21 cellular contexts compared by ENCODE assay signal in genomic region chr13:99909097-99909835, GRCh38.
A peak's percentile ranks its signal among the peaks of the same experiment; 100 is the strongest.
DNase-seq lines count a peak whose midpoint lies in the region; ATAC-seq, FAIRE-seq and TF ChIP-seq lines count a peak whose summit lies in the region.
"Had no signal": no experiment of that assay in that cellular context is flagged by ENCODE, and none has a peak within 500 bp of the region (broad histone marks: within the 10 kb centered on the region; RNA-seq: fewer than 3 reads in every experiment).

No MANE protein-coding gene starts in this region.

- DNase-seq in Panc1 (ENCODE audit: low read depth, low spot score): no peak
- DNase-seq in H1 (ENCODE audit: low read depth in 1 of 2, low spot score in 2 of 2): no peak
- DNase-seq in NCI-H524 treated with DMSO at 0.1 percent for 48 hours (lab: John Stamatoyannopoulos, UW): no peak
- no peak for DNase-seq in upper lobe of left lung
- no peak for DNase-seq in uterus
- DNase-seq: Caco-2; CD4-positive, CD25-positive, alpha-beta regulatory T cell; CD8-positive, alpha-beta T cell; DMS153; DND-41; GDM1; GM23248; H9; HFFc6 had no signal

- no peaks in the 10 kb centered on the region for H3K79me2 ChIP-seq in H1 (ENCODE audit: control insufficient read depth in 1 of 2, insufficient read depth in 2 of 2, low read length in 2 of 2)

- no peak overlapping the region for H4K91ac ChIP-seq in H1 (replicated peaks; ENCODE audit: insufficient read length, low read length)

- H3K27ac ChIP-seq in Panc1 (ENCODE audit: low read length) (peak overlapping the region; percentile 66), H1 (ENCODE audit: low read depth, low read length) (no peak overlapping the region), liver (ENCODE audit: low read depth in 1 of 2, low read length in 2 of 2) (peak overlapping the region; percentile 84 to 87), upper lobe of left lung (no peak overlapping the region), uterus (no peak overlapping the region)
- H3K27ac ChIP-seq: BLaER1, GM23248 had no signal

- ATAC-seq in Panc1 (no peak), HG03378 (IDR thresholded peaks at IDR 0.05; ENCODE audit: unreplicated experiment) (no peak), upper lobe of left lung (ENCODE audit: low FRiP score in 2 of 2) (no peak)
- ATAC-seq: CD8-positive, alpha-beta T cell; GM12878; HCT116 had no signal

- no peaks in the 10 kb centered on the region for H3K27me3 ChIP-seq in Panc1 (ENCODE audit: control insufficient read depth, insufficient read depth, low read length)
- no peaks in the 10 kb centered on the region; a peak in 1 of 7 replicates for H3K27me3 ChIP-seq in H1 (replicated peaks in 1 of 4; ENCODE audit: control insufficient read depth in 3 of 4, extremely low read depth in 1 of 4, insufficient read depth in 3 of 4, low read length in 3 of 4)
- no peaks in the 10 kb centered on the region for H3K27me3 ChIP-seq in liver (ENCODE audit: control insufficient read depth in 4 of 4, insufficient read depth in 4 of 4, low read length in 3 of 4)
- no peaks in the 10 kb centered on the region for H3K27me3 ChIP-seq in upper lobe of left lung
- peaks cover 0 to 13% of the 10 kb centered on the region in 2 donors for H3K27me3 ChIP-seq in uterus
- H3K27me3 ChIP-seq: BLaER1 had no signal

- H3K9ac ChIP-seq in H1 (replicated peaks in 1 of 4; ENCODE audit: extremely low read depth in 1 of 4, low read depth in 3 of 4, low read length in 3 of 4): no peak overlapping the region
- peak overlapping the region in 1 of 2 donors; percentile 3 for H3K9ac ChIP-seq in liver (ENCODE audit: low read depth in 1 of 2, low read length in 2 of 2)
- H3K9ac ChIP-seq: BLaER1, GM23248 had no signal

- H3K56ac ChIP-seq in H1 (replicated peaks; ENCODE audit: insufficient read length, low read depth, low read length): no peak overlapping the region

- in situ Hi-C loops in Panc1 (cut with HindIII; ENCODE audit: low pct_unique_long_range_greater_than_20kb, low sequenced_read_pairs): no loop called here

- FAIRE-seq in G401.6 (lab: Jason Lieb, UNC) (peak; percentile 51), H1 (lab: Jason Lieb, UNC) (no peak)
- FAIRE-seq: GM12878, GM19239 had no signal

- no peak overlapping the region for H3K4ac ChIP-seq in H1 (replicated peaks; ENCODE audit: insufficient read length, low read depth, low read length)

- intact Hi-C loops in Panc1 (cut with micrococcal nuclease; ENCODE audit: unreplicated experiment) (loop anchor here (10.0 kb wide), 1 partner anchor 254 kb away; no protein-coding TSS in a partner anchor), uterus (cut with DNase I; ENCODE audit: low total_unique reads) (no loop called here)

- no peak for TF ChIP-seq RAD21 in H1 (IDR thresholded peaks at IDR 0.05 in 1 of 2, conservative IDR thresholded peaks at IDR 0.05 in 1 of 2; ENCODE audit: low read depth in 2 of 2, low read length in 2 of 2)
- TF ChIP-seq RAD21 in liver (IDR thresholded peaks at IDR 0.05): peak in 1 of 2 donors; percentile 6

- no peak overlapping the region for H2BK15ac ChIP-seq in H1 (ENCODE audit: low read length)

- H2AK5ac ChIP-seq in H1 (ENCODE audit: low read depth, low read length): no peak overlapping the region

- no peak overlapping the region for H3K14ac ChIP-seq in H1 (ENCODE audit: insufficient read length)

- H4K8ac ChIP-seq in H1 (ENCODE audit: extremely low read depth, insufficient read depth, low read length): no peak overlapping the region

- no peak overlapping the region for H2BK20ac ChIP-seq in H1 (ENCODE audit: low read length)

- H2AFZ ChIP-seq in H1 (ENCODE audit: low read length): no peak overlapping the region
- H2AFZ ChIP-seq: GM23248 had no signal

- H3K79me1 ChIP-seq in H1 (ENCODE audit: low read depth, low read length): no peaks in the 10 kb centered on the region

- no peaks in the 10 kb centered on the region for H3K9me3 ChIP-seq in Panc1 (ENCODE audit: control insufficient read depth, insufficient read depth, low read depth, low read length)
- H3K9me3 ChIP-seq in H1 (ENCODE audit: insufficient read depth in 2 of 2, low read depth in 1 of 2, low read length in 1 of 2): no peaks in the 10 kb centered on the region
- H3K9me3 ChIP-seq in liver (ENCODE audit: control insufficient read depth in 4 of 4, low read length in 3 of 4): no peaks in the 10 kb centered on the region
- no peaks in the 10 kb centered on the region for H3K9me3 ChIP-seq in upper lobe of left lung
- no peaks in the 10 kb centered on the region for H3K9me3 ChIP-seq in uterus
- H3K9me3 ChIP-seq: BLaER1, Caco-2 had no signal

- H3K4me1 ChIP-seq in Panc1 (ENCODE audit: control insufficient read depth, insufficient read depth, low read length): peaks cover 33% of the 10 kb centered on the region
- H3K4me1 ChIP-seq in H1 (replicated peaks in 1 of 4; ENCODE audit: control insufficient read depth in 3 of 4, insufficient read depth in 4 of 4, low read length in 3 of 4): peaks cover 1 to 9% (median 3%) of the 10 kb centered on the region in 4 experiments; a peak in 4 of 7 replicates
- peaks cover 9 to 32% (median 23%) of the 10 kb centered on the region in 4 donors for H3K4me1 ChIP-seq in liver (ENCODE audit: control insufficient read depth in 4 of 4, insufficient read depth in 4 of 4, low read length in 3 of 4)
- H3K4me1 ChIP-seq in upper lobe of left lung: peaks cover 0 to 10% (median 0%) of the 10 kb centered on the region in 4 donors
- H3K4me1 ChIP-seq in uterus: no peaks in the 10 kb centered on the region
- H3K4me1 ChIP-seq: BLaER1 had no signal

- TF ChIP-seq EP300 in H1 (IDR thresholded peaks at IDR 0.05; ENCODE audit: borderline replicate concordance in 1 of 2, low read depth in 2 of 2, low read length in 2 of 2) (no peak), upper lobe of left lung (IDR thresholded peaks at IDR 0.05) (no peak)

- 100% methylated on average over 2 of the region's 2 CpGs; no CpG with 5 or more reads in 1 of the 2 experiments for WGBS in H1 (ENCODE audit: extremely low coverage in 1 of 2, insufficient coverage in 1 of 2, insufficient read length in 1 of 2, insufficient replicate concordance in 2 of 2, low coverage in 1 of 2, low lambda C conversion rate in 2 of 2, missing lambda C conversion rate in 1 of 2), 2 experiments
- 41% methylated on average over 2 of the region's 2 CpGs for WGBS in liver
- 86 to 96% methylated on average over 2 of the region's 2 CpGs for WGBS in upper lobe of left lung, 2 donors

- no peak overlapping the region for H2BK12ac ChIP-seq in H1 (ENCODE audit: low read depth, low read length)

- no peak overlapping the region for H2BK5ac ChIP-seq in H1 (ENCODE audit: low read depth, low read length)

- CTCF ChIA-PET in Panc1 (lab: Charles Lee) (no interaction called here), H1 (lab: Charles Lee; ENCODE audit: partially characterized antibody) (interaction anchor here (0.5 to 5.7 kb wide), 9 partner anchors 6 to 472 kb away, joined by 3 to 45 read pairs (median 7); no protein-coding TSS in a partner anchor)

- BruUV-seq in Panc1 (replicated peaks; lab: Mats Ljungman, UMichigan): no TSS peak

- H4K20me1 ChIP-seq in H1 (replicated peaks in 1 of 2; ENCODE audit: control insufficient read depth in 1 of 2, insufficient read depth in 2 of 2, low read length in 2 of 2): no peaks in the 10 kb centered on the region
- H4K20me1 ChIP-seq: BLaER1 had no signal

- H3K36me3 ChIP-seq in Panc1 (ENCODE audit: control insufficient read depth, insufficient read depth, low read length) (no peaks in the 10 kb centered on the region), H1 (ENCODE audit: control insufficient read depth in 2 of 4, insufficient read depth in 4 of 4, low read length in 3 of 4) (no peaks in the 10 kb centered on the region), liver (ENCODE audit: control insufficient read depth in 4 of 4, insufficient read depth in 3 of 4, low read depth in 1 of 4, low read length in 3 of 4) (no peaks in the 10 kb centered on the region), upper lobe of left lung (no peaks in the 10 kb centered on the region), uterus (no peaks in the 10 kb centered on the region)
- H3K36me3 ChIP-seq: BLaER1 had no signal

- H3K23me2 ChIP-seq in H1 (ENCODE audit: low read depth, low read length): no peaks in the 10 kb centered on the region

- TF ChIP-seq POLR2A in H1 (IDR thresholded peaks at IDR 0.05; ENCODE audit: control extremely low read depth in 1 of 2, low read depth in 2 of 2, low read length in 2 of 2) (no peak), upper lobe of left lung (IDR thresholded peaks at IDR 0.05) (no peak), uterus (IDR thresholded peaks at IDR 0.05) (no peak)

- no peak overlapping the region for H2BK120ac ChIP-seq in H1 (replicated peaks; ENCODE audit: low read depth, low read length)

- POLR2A ChIA-PET in Panc1 (lab: Charles Lee): no interaction called here
- POLR2A ChIA-PET in H1 (lab: Charles Lee; ENCODE audit: partially characterized antibody): no interaction called here

- no peak overlapping the region for H3K18ac ChIP-seq in H1 (ENCODE audit: extremely low read depth, low read length)

- no peak overlapping the region for H3K4me3 ChIP-seq in Panc1 (ENCODE audit: low read depth in 2 of 2, low read length in 2 of 2)
- H3K4me3 ChIP-seq in H1 (ENCODE audit: extremely low read depth in 1 of 4, insufficient read depth in 2 of 4, low read depth in 3 of 4, low read length in 4 of 4): no peak overlapping the region
- H3K4me3 ChIP-seq in liver (ENCODE audit: low read depth in 1 of 3, low read length in 3 of 3): no peak overlapping the region
- no peak overlapping the region for H3K4me3 ChIP-seq in upper lobe of left lung
- no peak overlapping the region for H3K4me3 ChIP-seq in uterus
- H3K4me3 ChIP-seq: BLaER1, GM12878, GM23248 had no signal

- no peak overlapping the region for H3K23ac ChIP-seq in H1 (ENCODE audit: insufficient read length)

- TF ChIP-seq CTCF in Panc1 (IDR thresholded peaks at IDR 0.05): no peak
- TF ChIP-seq CTCF in H1 (IDR thresholded peaks at IDR 0.05; ENCODE audit: control extremely low read depth in 1 of 3, insufficient read depth in 1 of 3, low read depth in 1 of 3, low read length in 3 of 3): no peak
- no peak for TF ChIP-seq CTCF in liver (IDR thresholded peaks at IDR 0.05; ENCODE audit: low read depth, low read length, missing input control)
- TF ChIP-seq CTCF in upper lobe of left lung (IDR thresholded peaks at IDR 0.05): no peak
- TF ChIP-seq CTCF in uterus (IDR thresholded peaks at IDR 0.05): no peak

- H3K4me2 ChIP-seq in H1 (ENCODE audit: insufficient read depth in 1 of 2, low read depth in 2 of 2, low read length in 2 of 2): no peak overlapping the region
- H3K4me2 ChIP-seq: BLaER1 had no signal

- H4K5ac ChIP-seq in H1 (ENCODE audit: insufficient read length, low read depth, low read length): no peak overlapping the region

TF ChIP-seq in H1, 55 proteins besides CTCF, POLR2A, EP300 and RAD21 (continues in another document):
- TF ChIP-seq CREB1 (IDR thresholded peaks at IDR 0.05): no peak

TF ChIP-seq in liver, 16 proteins besides CTCF, POLR2A, EP300 and RAD21 (continues in another document):
- TF ChIP-seq RXRA (IDR thresholded peaks at IDR 0.05): peak; percentile 28 to 77

Comparison
In these comparisons a context has a peak if more than half of its experiments do, and no peak if none do; other contexts are left out.
1. H3K27ac ChIP-seq: peak in Panc1 (single experiment) and liver (2 of 2); none in H1 (single experiment), upper lobe of left lung (0 of 4) and uterus (0 of 2).